34 cellular contexts compared by ENCODE assay signal in the genomic region with DNA sequence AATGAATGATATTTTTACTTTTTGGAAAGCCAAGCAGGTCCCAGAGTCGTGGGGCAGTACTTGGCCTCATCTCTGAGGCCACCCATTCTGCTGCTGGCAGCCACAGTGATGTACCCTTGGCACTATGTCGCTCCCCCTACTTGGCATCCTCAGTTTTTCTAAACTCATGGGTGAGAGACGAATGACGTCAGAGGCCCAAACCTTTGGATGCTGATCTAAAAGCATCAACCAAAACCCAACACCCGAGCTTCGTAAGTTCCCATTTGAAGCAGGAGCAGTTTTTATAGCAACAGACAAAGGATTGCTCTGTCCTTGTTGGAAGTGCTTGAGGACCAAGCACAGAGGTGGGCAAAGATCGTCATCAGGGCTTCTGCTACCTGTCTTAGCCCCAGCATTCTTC.
"Had no signal": no experiment of that assay in that cellular context is flagged by ENCODE, and none has a peak within 500 bp of the region (broad histone marks: within the 10 kb centered on the region; RNA-seq: fewer than 3 reads in every experiment).

No MANE protein-coding gene starts in this region.

- DNase-seq: activated effector memory CD4-positive, alpha-beta T cell treated with anti-CD3 and anti-CD28 coated beads, Interleukin-2, amount 50 U/mL, for 16 hours; activated effector memory CD4-positive, alpha-beta T cell treated with Interleukin-2 at 50 U/mL for 16 hours; activated gamma-delta T cell; activated gamma-delta T cell treated with Interleukin-2 at 50 U/mL for 16 hours; activated naive CD4-positive, alpha-beta T cell; activated naive CD4-positive, alpha-beta T cell treated with anti-CD3 and anti-CD28 coated beads for 36 hours; activated naive CD4-positive, alpha-beta T cell treated with anti-CD3 and anti-CD28 coated beads, Interleukin-2, amount 10 ng/mL, durations not matched to agents 7 days and 5 days; activated naive CD4-positive, alpha-beta T cell treated with anti-CD3 and anti-CD28 coated beads, Interleukin-2, amount 50 U/mL, for 16 hours; activated naive CD4-positive, alpha-beta T cell treated with Interleukin-2 at 50 U/mL for 16 hours; activated naive CD8-positive, alpha-beta T cell treated with anti-CD3 and anti-CD28 coated beads for 36 hours; activated naive CD8-positive, alpha-beta T cell treated with anti-CD3 and anti-CD28 coated beads, Interleukin-2, amount 10 ng/mL, durations not matched to agents 7 days and 5 days; activated naive CD8-positive, alpha-beta T cell treated with anti-CD3 and anti-CD28 coated beads, Interleukin-2, amount 50 U/mL, for 24 hours; activated T-cell treated with anti-CD3 and anti-CD28 coated beads, Interleukin-2, amount 50 U/mL, for 1 hour; activated T-cell treated with anti-CD3 and anti-CD28 coated beads, Interleukin-2, amount 50 U/mL, for 24 hours; activated T-cell treated with anti-CD3 and anti-CD28 coated beads, Interleukin-2, amount 50 U/mL, for 4 hours; activated T-cell treated with anti-CD3 and anti-CD28 coated beads, Interleukin-2, amount 50 U/mL, for 48 hours; activated T-cell treated with anti-CD3 and anti-CD28 coated beads, Interleukin-2, amount 50 U/mL, for 72 hours; adrenal gland; amniotic stem cell; amygdala; anterior cingulate cortex; aorta; body of pancreas; brain microvascular endothelial cell; caudate nucleus; central memory CD4-positive, alpha-beta T cell; cerebellar nuclear complex had no signal

- H3K27me3 ChIP-seq: adrenal gland, ascending aorta, body of pancreas, brain microvascular endothelial cell, breast epithelium, cardiac muscle cell had no signal

- H3K27ac ChIP-seq: adrenal gland, ascending aorta, body of pancreas, brain microvascular endothelial cell, breast epithelium, cardiac muscle cell had no signal

- H3K36me3 ChIP-seq: adrenal gland, ascending aorta, brain microvascular endothelial cell, breast epithelium, cardiac muscle cell had no signal

- H3K4me3 ChIP-seq: adrenal gland, ascending aorta, body of pancreas, breast epithelium, cardiac muscle cell had no signal

- ATAC-seq: activated naive CD4-positive, alpha-beta T cell treated with anti-CD3 and anti-CD28 coated beads, Interleukin-2, amount 50 U/mL, for 72 hours; activated naive CD8-positive, alpha-beta T cell treated with anti-CD3 and anti-CD28 coated beads, Interleukin-2, amount 50 U/mL, for 24 hours; activated T-cell treated with anti-CD3 and anti-CD28 coated beads, Interleukin-2, amount 50 U/mL, for 4 hours; activated T-cell treated with anti-CD3 and anti-CD28 coated beads, Interleukin-2, amount 50 U/mL, for 72 hours; activated T-helper 17 cell treated with anti-CD3 and anti-CD28 coated beads, Interleukin-2, amount 50 U/mL, for 72 hours; body of pancreas had no signal

- FAIRE-seq: astrocyte, bronchial epithelial cell had no signal

- H3K4me1 ChIP-seq: adrenal gland, ascending aorta, body of pancreas, breast epithelium had no signal

- H3K9me3 ChIP-seq: adrenal gland, ascending aorta, body of pancreas, breast epithelium had no signal
